In genomic region chr7:87452279-87452678, GRCh38 we compare ENCODE assay signal across 12 cellular contexts.
"Had no signal": no experiment of that assay in that cellular context is flagged by ENCODE, and none has a peak within 500 bp of the region (broad histone marks: within the 10 kb centered on the region; RNA-seq: fewer than 3 reads in every experiment).

No MANE protein-coding gene starts in this region.

- H3K4me1 ChIP-seq: gastroesophageal sphincter, pancreas had no signal

- ATAC-seq: activated CD8-positive, alpha-beta T cell treated with anti-CD3 and anti-CD28 coated beads for 36 hours; activated T-cell treated with anti-CD3 and anti-CD28 coated beads, Interleukin-2, amount 50 U/mL, for 72 hours; gastroesophageal sphincter; left ventricle myocardium superior; pancreas had no signal

- H3K4me3 Mint-ChIP-seq: activated CD8-positive, alpha-beta T cell treated with anti-CD3 and anti-CD28 coated beads for 36 hours; activated T-cell treated with anti-CD3 and anti-CD28 coated beads, Interleukin-2, amount 50 U/mL, for 72 hours; neural crest cell had no signal

- H3K27ac Mint-ChIP-seq: activated CD8-positive, alpha-beta T cell treated with anti-CD3 and anti-CD28 coated beads for 36 hours; activated T-cell treated with anti-CD3 and anti-CD28 coated beads, Interleukin-2, amount 50 U/mL, for 72 hours had no signal

- H3K27me3 ChIP-seq: gastroesophageal sphincter had no signal

- H3K27ac ChIP-seq: gastroesophageal sphincter, pancreas had no signal

- H3K36me3 ChIP-seq: gastroesophageal sphincter, pancreas had no signal

- DNase-seq: activated CD8-positive, alpha-beta memory T cell treated with anti-CD3 and anti-CD28 coated beads, Interleukin-2, amount 50 U/mL, for 4 hours; activated CD8-positive, alpha-beta T cell treated with anti-CD3 and anti-CD28 coated beads for 36 hours; activated naive CD4-positive, alpha-beta T cell; activated T-cell treated with anti-CD3 and anti-CD28 coated beads, Interleukin-2, amount 50 U/mL, for 72 hours; aorta; kidney; left ventricle myocardium superior; mesendoderm; pancreas; stimulated activated CD4-positive, alpha-beta T cell treated with anti-CD3 and anti-CD28 coated beads, Interleukin-15, amount 100 ng/mL, for 24 hours had no signal

- H3K9me3 ChIP-seq: gastroesophageal sphincter, pancreas had no signal

- H3K4me3 ChIP-seq: gastroesophageal sphincter, pancreas had no signal

- H3K9me3 Mint-ChIP-seq: activated CD8-positive, alpha-beta T cell treated with anti-CD3 and anti-CD28 coated beads for 36 hours; activated T-cell treated with anti-CD3 and anti-CD28 coated beads, Interleukin-2, amount 50 U/mL, for 72 hours; neural crest cell had no signal
